In the genomic region with DNA sequence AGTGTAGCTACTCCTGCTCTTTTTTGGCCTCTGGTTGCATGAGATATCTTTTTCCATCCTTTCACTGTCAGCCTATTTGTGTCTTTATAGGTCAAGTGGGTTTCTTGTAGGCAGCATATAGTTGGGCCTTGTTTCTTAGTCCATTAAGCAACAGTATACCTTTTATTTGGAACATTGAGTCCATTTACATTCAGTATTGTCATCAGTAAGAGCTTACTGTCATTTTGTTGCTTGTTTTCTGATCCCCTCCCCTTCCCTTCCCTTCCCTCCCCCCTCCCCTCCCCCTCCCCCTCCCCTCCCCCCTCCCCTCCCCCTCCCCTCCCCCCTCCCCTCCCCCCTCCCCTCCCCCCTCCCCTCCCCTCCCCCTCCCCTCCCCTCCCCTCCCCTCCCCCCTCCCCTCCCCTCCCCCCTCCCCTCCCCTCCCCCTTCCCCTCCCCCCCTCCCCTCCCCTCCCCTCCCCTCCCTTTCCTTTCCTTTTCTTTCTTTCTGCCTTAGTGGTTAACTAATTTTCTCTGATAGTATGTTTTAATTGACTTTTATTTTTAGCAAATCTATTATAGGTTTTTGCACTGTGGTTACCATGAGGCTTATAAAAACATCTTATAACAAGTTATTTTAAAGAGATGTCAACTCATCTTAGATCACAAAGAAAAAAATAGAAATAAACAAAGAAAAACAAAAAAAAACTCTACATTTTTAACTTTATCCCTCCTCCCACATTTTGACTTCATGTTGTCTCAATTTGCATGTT, we compare ENCODE assay signal across 17 cellular contexts. TPM values are rescaled to one million over a fixed set of nuclear protein-coding genes. Genes with fewer than 3 reads are reported as not detected.
DNase-seq lines count a peak whose midpoint lies in the region; ATAC-seq, FAIRE-seq and TF ChIP-seq lines count a peak whose summit lies in the region.
"Had no signal": no experiment of that assay in that cellular context is flagged by ENCODE, and none has a peak within 500 bp of the region (broad histone marks: within the 10 kb centered on the region; RNA-seq: fewer than 3 reads in every experiment).

No MANE protein-coding gene starts in this region.

- intact Hi-C loops in kidney (cut with DNase I) (no loop called here), stomach (cut with DNase I; ENCODE audit: low total_unique reads) (no loop called here)

- H3K27ac ChIP-seq in kidney (ENCODE audit: low read depth in 2 of 2, low read length in 2 of 2) = no peak overlapping the region
- no peak overlapping the region for H3K27ac ChIP-seq in stomach
- H3K27ac ChIP-seq: BLaER1, GM23248 had no signal

- peak; percentile 11 for DNase-seq in DMS53 (lab: John Stamatoyannopoulos, UW)
- DNase-seq in DMS53 treated with DMSO at 0.1 percent for 48 hours (lab: John Stamatoyannopoulos, UW; ENCODE audit: unreplicated experiment) = no peak
- peak; percentile 1 for DNase-seq in ELR (ENCODE audit: low read depth)
- DNase-seq in RPMI7951 (ENCODE audit: low read depth) = peak; percentile 13
- DNase-seq in kidney = no peak
- DNase-seq in stomach = no peak
- DNase-seq: 8988T; AML-193; Caco-2; CD8-positive, alpha-beta memory T cell; DND-41; GM23248; IMR-90 had no signal

- no peak for TF ChIP-seq POLR2A in stomach (IDR thresholded peaks at IDR 0.05)

- FAIRE-seq in kidney (lab: Jason Lieb, UNC) = peak; percentile 29
- FAIRE-seq: H54 had no signal

- H3K36me3 ChIP-seq in kidney (ENCODE audit: control insufficient read depth in 1 of 2, insufficient read depth in 2 of 2, low read length in 2 of 2) (no peaks in the 10 kb centered on the region), stomach (no peaks in the 10 kb centered on the region)
- H3K36me3 ChIP-seq: BLaER1 had no signal

- no peak overlapping the region for H3K9ac ChIP-seq in kidney (ENCODE audit: low read length in 2 of 2)
- H3K9ac ChIP-seq: BLaER1, GM23248 had no signal

- H3K4me3 ChIP-seq in kidney (ENCODE audit: low read length in 2 of 2) = no peak overlapping the region
- H3K4me3 ChIP-seq in stomach = no peak overlapping the region
- H3K4me3 ChIP-seq: BLaER1, GM23248 had no signal

- ATAC-seq in GM21529 (IDR thresholded peaks at IDR 0.05; ENCODE audit: unreplicated experiment) = no peak
- ATAC-seq: HCT116 had no signal

- H3K9me3 ChIP-seq in kidney (ENCODE audit: control insufficient read depth in 1 of 2, low read length in 2 of 2) (no peaks in the 10 kb centered on the region), stomach (peaks cover 0 to 7% (median 3%) of the 10 kb centered on the region in 4 donors)

- H3K4me1 ChIP-seq in kidney (ENCODE audit: control insufficient read depth in 1 of 2, insufficient read depth in 1 of 2, low read depth in 1 of 2, low read length in 2 of 2) (no peaks in the 10 kb centered on the region), stomach (no peaks in the 10 kb centered on the region)
- H3K4me1 ChIP-seq: BLaER1, Caco-2 had no signal

- TF ChIP-seq CTCF in kidney (IDR thresholded peaks at IDR 0.05; ENCODE audit: borderline replicate concordance, extremely low read depth, insufficient read depth) = no peak
- no peak for TF ChIP-seq CTCF in stomach (IDR thresholded peaks at IDR 0.05)

- H3K27me3 ChIP-seq in stomach = peaks cover 0 to 4% (median 0%) of the 10 kb centered on the region in 3 donors
- H3K27me3 ChIP-seq: BLaER1 had no signal

- no peak for TF ChIP-seq EP300 in stomach (IDR thresholded peaks at IDR 0.05)

RNA-seq across cellular contexts. Expression of gene DCDC2C, which starts 13.2 kb away (rescaled TPM):
- not detected in 2 replicates for total RNA-seq in RPMI7951 (2014; rRNA removed; shearing (Covaris generic))
- not detected for total RNA-seq in kidney
- polyA plus RNA-seq in kidney (ENCODE audit: insufficient read depth, low read depth, low replicate concordance) = not detected
- not detected for total RNA-seq in stomach
- not detected for polyA plus RNA-seq in stomach
- total RNA-seq: Caco-2; CD8-positive, alpha-beta memory T cell; GM23248; IMR-90 had no signal
- polyA plus RNA-seq: CD8-positive, alpha-beta memory T cell; GM23248; IMR-90 had no signal

RNA-seq across cellular contexts. Expression of gene ALLC, which starts 32.2 kb away (rescaled TPM):
- total RNA-seq in RPMI7951 (2014; rRNA removed; shearing (Covaris generic)) = not detected in 2 replicates
- total RNA-seq in kidney (not detected), stomach (not detected)
- polyA plus RNA-seq in kidney (ENCODE audit: insufficient read depth, low read depth, low replicate concordance) (1.3 TPM), stomach (not detected)
- total RNA-seq: Caco-2; CD8-positive, alpha-beta memory T cell; GM23248; IMR-90 had no signal
- polyA plus RNA-seq: CD8-positive, alpha-beta memory T cell; GM23248; IMR-90 had no signal

Comparison
In these comparisons a context has a peak if more than half of its experiments do, and no peak if none do; other contexts are left out.
1. DNase-seq: peak in DMS53 (single experiment), ELR (single experiment) and RPMI7951 (single experiment); none in DMS53 treated with DMSO at 0.1 percent for 48 hours (single experiment), kidney (single experiment) and stomach (single experiment).